Comparison of ENCODE assay signal across 1 cellular context in the genomic region with DNA sequence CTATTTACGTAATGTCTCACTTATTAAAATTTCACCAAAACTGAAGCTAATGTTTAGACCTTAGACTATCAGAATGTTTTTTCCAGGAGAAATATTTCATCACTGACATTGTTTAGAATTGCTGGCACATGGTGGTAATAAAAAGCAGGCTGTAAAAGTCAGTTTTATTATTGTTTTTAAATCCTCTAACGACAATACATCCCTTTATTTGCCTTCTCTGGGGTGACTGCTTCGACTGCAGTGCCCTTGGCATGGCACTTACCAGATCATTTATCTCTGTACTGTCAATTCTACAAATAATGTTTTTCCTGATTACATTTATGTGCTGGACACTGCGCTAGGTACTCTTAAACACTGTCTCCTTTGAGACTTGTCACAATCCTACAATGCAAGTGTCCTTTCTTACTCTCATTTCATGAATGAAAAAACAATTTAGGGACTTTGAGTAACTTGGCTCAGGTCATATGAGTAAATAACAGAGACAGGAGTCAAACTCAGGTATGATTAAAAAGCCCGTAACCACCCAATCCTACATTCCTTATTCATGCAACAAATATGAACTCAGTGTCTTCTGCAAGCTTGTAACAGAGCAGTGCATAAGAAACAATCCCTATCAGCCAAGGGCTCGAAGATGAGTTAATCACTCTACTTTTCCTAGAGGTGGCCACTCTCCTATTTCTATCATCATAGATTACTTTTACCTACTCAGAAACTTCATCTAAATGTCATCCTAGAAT.
A peak's percentile ranks its signal among the peaks of the same experiment; 100 is the strongest.
TF ChIP-seq lines count a peak whose summit lies in the region.

No MANE protein-coding gene starts in this region.

TF ChIP-seq in HEK293, 187 proteins besides CTCF, POLR2A, EP300 and RAD21 (continued from another document and continues in another):
- TF ChIP-seq, protein P1, sequence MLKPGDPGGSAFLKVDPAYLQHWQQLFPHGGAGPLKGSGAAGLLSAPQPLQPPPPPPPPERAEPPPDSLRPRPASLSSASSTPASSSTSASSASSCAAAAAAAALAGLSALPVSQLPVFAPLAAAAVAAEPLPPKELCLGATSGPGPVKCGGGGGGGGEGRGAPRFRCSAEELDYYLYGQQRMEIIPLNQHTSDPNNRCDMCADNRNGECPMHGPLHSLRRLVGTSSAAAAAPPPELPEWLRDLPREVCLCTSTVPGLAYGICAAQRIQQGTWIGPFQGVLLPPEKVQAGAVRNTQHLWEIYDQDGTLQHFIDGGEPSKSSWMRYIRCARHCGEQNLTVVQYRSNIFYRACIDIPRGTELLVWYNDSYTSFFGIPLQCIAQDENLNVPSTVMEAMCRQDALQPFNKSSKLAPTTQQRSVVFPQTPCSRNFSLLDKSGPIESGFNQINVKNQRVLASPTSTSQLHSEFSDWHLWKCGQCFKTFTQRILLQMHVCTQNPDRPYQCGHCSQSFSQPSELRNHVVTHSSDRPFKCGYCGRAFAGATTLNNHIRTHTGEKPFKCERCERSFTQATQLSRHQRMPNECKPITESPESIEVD (tag by site-specific recombination; IDR thresholded peaks at IDR 0.05): peak; percentile 98
- no peak for TF ChIP-seq ZNF791 (tag by site-specific recombination; IDR thresholded peaks at IDR 0.05)
- no peak for TF ChIP-seq ZNF585B (tag by site-specific recombination; IDR thresholded peaks at IDR 0.05)
- TF ChIP-seq, protein P2, sequence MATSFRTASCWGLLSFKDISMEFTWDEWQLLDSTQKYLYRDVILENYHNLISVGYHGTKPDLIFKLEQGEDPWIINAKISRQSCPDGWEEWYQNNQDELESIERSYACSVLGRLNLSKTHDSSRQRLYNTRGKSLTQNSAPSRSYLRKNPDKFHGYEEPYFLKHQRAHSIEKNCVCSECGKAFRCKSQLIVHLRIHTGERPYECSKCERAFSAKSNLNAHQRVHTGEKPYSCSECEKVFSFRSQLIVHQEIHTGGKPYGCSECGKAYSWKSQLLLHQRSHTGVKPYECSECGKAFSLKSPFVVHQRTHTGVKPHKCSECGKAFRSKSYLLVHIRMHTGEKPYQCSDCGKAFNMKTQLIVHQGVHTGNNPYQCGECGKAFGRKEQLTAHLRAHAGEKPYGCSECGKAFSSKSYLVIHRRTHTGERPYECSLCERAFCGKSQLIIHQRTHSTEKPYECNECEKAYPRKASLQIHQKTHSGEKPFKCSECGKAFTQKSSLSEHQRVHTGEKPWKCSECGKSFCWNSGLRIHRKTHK (tag by site-specific recombination; IDR thresholded peaks at IDR 0.05): no peak
- TF ChIP-seq ZNF843 (tag by site-specific recombination; IDR thresholded peaks at IDR 0.05): peak; percentile 97
- 0 out of 2 replicates have a peak, but pooled peaks have one; percentile 19 for TF ChIP-seq ZNF335 (tag by site-specific recombination; conservative IDR thresholded peaks at IDR 0.05)
- TF ChIP-seq ZNF366 (tag by site-specific recombination; conservative IDR thresholded peaks at IDR 0.05): no peak
- TF ChIP-seq, protein P3, sequence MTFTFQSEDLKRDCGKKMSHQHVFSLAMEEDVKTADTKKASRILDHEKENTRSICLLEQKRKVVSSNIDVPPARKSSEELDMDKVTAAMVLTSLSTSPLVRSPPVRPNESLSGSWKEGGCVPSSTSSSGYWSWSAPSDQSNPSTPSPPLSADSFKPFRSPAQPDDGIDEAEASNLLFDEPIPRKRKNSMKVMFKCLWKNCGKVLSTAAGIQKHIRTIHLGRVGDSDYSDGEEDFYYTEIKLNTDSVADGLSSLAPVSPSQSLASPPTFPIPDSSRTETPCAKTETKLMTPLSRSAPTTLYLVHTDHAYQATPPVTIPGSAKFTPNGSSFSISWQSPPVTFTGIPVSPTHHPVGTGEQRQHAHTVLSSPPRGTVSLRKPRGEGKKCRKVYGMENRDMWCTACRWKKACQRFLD (tag by site-specific recombination; IDR thresholded peaks at IDR 0.05): no peak
- no peak; the same call in 1 of the 2 replicates for TF ChIP-seq OVOL3 (tag by site-specific recombination; IDR thresholded peaks at IDR 0.05)
- TF ChIP-seq, protein P4, sequence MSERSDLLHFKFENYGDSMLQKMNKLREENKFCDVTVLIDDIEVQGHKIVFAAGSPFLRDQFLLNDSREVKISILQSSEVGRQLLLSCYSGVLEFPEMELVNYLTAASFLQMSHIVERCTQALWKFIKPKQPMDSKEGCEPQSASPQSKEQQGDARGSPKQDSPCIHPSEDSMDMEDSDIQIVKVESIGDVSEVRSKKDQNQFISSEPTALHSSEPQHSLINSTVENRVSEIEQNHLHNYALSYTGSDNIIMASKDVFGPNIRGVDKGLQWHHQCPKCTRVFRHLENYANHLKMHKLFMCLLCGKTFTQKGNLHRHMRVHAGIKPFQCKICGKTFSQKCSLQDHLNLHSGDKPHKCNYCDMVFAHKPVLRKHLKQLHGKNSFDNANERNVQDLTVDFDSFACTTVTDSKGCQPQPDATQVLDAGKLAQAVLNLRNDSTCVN (tag by site-specific recombination; optimal IDR thresholded peaks at IDR 0.05): no peak
- TF ChIP-seq, protein P5, sequence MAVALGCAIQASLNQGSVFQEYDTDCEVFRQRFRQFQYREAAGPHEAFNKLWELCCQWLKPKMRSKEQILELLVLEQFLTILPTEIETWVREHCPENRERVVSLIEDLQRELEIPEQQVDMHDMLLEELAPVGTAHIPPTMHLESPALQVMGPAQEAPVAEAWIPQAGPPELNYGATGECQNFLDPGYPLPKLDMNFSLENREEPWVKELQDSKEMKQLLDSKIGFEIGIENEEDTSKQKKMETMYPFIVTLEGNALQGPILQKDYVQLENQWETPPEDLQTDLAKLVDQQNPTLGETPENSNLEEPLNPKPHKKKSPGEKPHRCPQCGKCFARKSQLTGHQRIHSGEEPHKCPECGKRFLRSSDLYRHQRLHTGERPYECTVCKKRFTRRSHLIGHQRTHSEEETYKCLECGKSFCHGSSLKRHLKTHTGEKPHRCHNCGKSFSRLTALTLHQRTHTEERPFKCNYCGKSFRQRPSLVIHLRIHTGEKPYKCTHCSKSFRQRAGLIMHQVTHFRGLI (tag by site-specific recombination; IDR thresholded peaks at IDR 0.05): no peak
- no peak for TF ChIP-seq ZNF146 (tag by site-specific recombination; IDR thresholded peaks at IDR 0.05)
- TF ChIP-seq ZNF426 (tag by site-specific recombination; IDR thresholded peaks at IDR 0.05): no peak; the same call in 1 of the 2 replicates
- no peak for TF ChIP-seq ZNF169 (tag by site-specific recombination; IDR thresholded peaks at IDR 0.05)
- TF ChIP-seq, protein P6, sequence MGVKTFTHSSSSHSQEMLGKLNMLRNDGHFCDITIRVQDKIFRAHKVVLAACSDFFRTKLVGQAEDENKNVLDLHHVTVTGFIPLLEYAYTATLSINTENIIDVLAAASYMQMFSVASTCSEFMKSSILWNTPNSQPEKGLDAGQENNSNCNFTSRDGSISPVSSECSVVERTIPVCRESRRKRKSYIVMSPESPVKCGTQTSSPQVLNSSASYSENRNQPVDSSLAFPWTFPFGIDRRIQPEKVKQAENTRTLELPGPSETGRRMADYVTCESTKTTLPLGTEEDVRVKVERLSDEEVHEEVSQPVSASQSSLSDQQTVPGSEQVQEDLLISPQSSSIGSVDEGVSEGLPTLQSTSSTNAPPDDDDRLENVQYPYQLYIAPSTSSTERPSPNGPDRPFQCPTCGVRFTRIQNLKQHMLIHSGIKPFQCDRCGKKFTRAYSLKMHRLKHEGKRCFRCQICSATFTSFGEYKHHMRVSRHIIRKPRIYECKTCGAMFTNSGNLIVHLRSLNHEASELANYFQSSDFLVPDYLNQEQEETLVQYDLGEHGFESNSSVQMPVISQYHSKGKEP (tag by site-specific recombination; IDR thresholded peaks at IDR 0.05): peak; percentile 68; the same call in 1 of the 2 replicates
- TF ChIP-seq ZNF510 (tag by site-specific recombination; IDR thresholded peaks at IDR 0.05; ENCODE audit: insufficient replicate concordance): no peak
- TF ChIP-seq GFI1B (tag by site-specific recombination; IDR thresholded peaks at IDR 0.05): 0 out of 2 replicates have a peak, but pooled peaks have one; percentile 15
- TF ChIP-seq ZNF391 (tag by site-specific recombination; IDR thresholded peaks at IDR 0.05; ENCODE audit: borderline replicate concordance, low read depth): no peak
- no peak for TF ChIP-seq RBAK (tag by site-specific recombination; IDR thresholded peaks at IDR 0.05)
- TF ChIP-seq ZNF664 (tag by site-specific recombination; IDR thresholded peaks at IDR 0.05): peak; percentile 35; the same call in 1 of the 2 replicates
- TF ChIP-seq ZNF501 (tag by site-specific recombination; IDR thresholded peaks at IDR 0.05): no peak
- peak; percentile 21; the same call in 1 of the 2 replicates for TF ChIP-seq MZF1 (tag by site-specific recombination; IDR thresholded peaks at IDR 0.05; ENCODE audit: borderline replicate concordance)
- no peak for TF ChIP-seq ZNF776 (tag by site-specific recombination; IDR thresholded peaks at IDR 0.05; ENCODE audit: borderline replicate concordance)
- TF ChIP-seq, protein P7, sequence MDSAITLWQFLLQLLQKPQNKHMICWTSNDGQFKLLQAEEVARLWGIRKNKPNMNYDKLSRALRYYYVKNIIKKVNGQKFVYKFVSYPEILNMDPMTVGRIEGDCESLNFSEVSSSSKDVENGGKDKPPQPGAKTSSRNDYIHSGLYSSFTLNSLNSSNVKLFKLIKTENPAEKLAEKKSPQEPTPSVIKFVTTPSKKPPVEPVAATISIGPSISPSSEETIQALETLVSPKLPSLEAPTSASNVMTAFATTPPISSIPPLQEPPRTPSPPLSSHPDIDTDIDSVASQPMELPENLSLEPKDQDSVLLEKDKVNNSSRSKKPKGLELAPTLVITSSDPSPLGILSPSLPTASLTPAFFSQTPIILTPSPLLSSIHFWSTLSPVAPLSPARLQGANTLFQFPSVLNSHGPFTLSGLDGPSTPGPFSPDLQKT (IDR thresholded peaks at IDR 0.05; ENCODE audit: borderline replicate concordance, low read depth, low read length): no peak
- TF ChIP-seq OSR2 (tag by site-specific recombination; IDR thresholded peaks at IDR 0.05): peak; percentile 51; the same call in 1 of the 2 replicates
- TF ChIP-seq PRDM1 (tag by site-specific recombination; IDR thresholded peaks at IDR 0.05): peak; percentile 26; the same call in 1 of the 2 replicates
- no peak for TF ChIP-seq KLF16 (tag by site-specific recombination; IDR thresholded peaks at IDR 0.05)
- no peak for TF ChIP-seq ZNF76 (tag by site-specific recombination; IDR thresholded peaks at IDR 0.05; ENCODE audit: borderline replicate concordance, low read depth)
- TF ChIP-seq ZNF530 (tag by site-specific recombination; IDR thresholded peaks at IDR 0.05; ENCODE audit: low read depth): no peak
- TF ChIP-seq ZNF416 (tag by site-specific recombination; IDR thresholded peaks at IDR 0.05): no peak
- TF ChIP-seq ZNF747 (tag by site-specific recombination; IDR thresholded peaks at IDR 0.05): no peak
- TF ChIP-seq ZNF266 (tag by site-specific recombination; IDR thresholded peaks at IDR 0.05; ENCODE audit: low read depth): no peak
- TF ChIP-seq ZNF785 (tag by site-specific recombination; IDR thresholded peaks at IDR 0.05): no peak
- TF ChIP-seq, protein P8, sequence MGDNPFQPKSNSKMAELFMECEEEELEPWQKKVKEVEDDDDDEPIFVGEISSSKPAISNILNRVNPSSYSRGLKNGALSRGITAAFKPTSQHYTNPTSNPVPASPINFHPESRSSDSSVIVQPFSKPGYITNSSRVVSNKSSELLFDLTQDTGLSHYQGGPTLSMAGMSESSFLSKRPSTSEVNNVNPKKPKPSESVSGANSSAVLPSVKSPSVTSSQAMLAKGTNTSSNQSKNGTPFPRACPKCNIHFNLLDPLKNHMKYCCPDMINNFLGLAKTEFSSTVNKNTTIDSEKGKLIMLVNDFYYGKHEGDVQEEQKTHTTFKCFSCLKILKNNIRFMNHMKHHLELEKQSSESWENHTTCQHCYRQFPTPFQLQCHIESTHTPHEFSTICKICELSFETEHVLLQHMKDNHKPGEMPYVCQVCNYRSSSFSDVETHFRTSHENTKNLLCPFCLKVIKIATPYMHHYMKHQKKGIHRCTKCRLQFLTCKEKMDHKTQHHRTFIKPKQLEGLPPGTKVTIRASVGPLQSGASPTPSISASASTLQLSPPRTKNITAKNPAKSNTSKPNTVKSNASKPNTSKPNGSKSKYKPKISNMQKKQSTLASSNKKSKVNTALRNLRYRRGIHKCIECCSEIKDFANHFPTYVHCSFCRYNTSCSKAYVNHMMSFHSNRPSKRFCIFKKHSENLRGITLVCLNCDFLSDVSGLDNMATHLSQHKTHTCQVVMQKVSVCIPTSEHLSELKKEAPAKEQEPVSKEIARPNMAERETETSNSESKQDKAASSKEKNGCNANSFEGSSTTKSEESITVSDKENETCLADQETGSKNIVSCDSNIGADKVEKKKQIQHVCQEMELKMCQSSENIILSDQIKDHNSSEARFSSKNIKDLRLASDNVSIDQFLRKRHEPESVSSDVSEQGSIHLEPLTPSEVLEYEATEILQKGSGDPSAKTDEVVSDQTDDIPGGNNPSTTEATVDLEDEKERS (tag by site-specific recombination; IDR thresholded peaks at IDR 0.05): no peak
- TF ChIP-seq ZNF654 (tag by site-specific recombination; IDR thresholded peaks at IDR 0.05; ENCODE audit: low read depth): no peak
- no peak for TF ChIP-seq ZNF548 (tag by site-specific recombination; IDR thresholded peaks at IDR 0.05)
- TF ChIP-seq ZEB2 (tag by site-specific recombination; IDR thresholded peaks at IDR 0.05): peak; percentile 72
- no peak for TF ChIP-seq ZNF350 (tag by site-specific recombination; IDR thresholded peaks at IDR 0.05)
- 0 out of 2 replicates have a peak, but pooled peaks have one; percentile 23 for TF ChIP-seq ZNF596 (tag by site-specific recombination; IDR thresholded peaks at IDR 0.05)
- TF ChIP-seq, protein P9, sequence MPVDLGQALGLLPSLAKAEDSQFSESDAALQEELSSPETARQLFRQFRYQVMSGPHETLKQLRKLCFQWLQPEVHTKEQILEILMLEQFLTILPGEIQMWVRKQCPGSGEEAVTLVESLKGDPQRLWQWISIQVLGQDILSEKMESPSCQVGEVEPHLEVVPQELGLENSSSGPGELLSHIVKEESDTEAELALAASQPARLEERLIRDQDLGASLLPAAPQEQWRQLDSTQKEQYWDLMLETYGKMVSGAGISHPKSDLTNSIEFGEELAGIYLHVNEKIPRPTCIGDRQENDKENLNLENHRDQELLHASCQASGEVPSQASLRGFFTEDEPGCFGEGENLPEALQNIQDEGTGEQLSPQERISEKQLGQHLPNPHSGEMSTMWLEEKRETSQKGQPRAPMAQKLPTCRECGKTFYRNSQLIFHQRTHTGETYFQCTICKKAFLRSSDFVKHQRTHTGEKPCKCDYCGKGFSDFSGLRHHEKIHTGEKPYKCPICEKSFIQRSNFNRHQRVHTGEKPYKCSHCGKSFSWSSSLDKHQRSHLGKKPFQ (tag by site-specific recombination; IDR thresholded peaks at IDR 0.05): 0 out of 2 replicates have a peak, but pooled peaks have one; percentile 46
- TF ChIP-seq, protein P10, sequence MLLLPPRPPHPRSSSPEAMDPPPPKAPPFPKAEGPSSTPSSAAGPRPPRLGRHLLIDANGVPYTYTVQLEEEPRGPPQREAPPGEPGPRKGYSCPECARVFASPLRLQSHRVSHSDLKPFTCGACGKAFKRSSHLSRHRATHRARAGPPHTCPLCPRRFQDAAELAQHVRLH (tag by site-specific recombination; IDR thresholded peaks at IDR 0.05): 0 out of 2 replicates have a peak, but pooled peaks have one; percentile 50
- TF ChIP-seq ZBTB1 (tag by site-specific recombination; IDR thresholded peaks at IDR 0.05): no peak
- no peak for TF ChIP-seq ZFP41 (tag by site-specific recombination; IDR thresholded peaks at IDR 0.05; ENCODE audit: borderline replicate concordance)
- no peak for TF ChIP-seq ZNF558 (tag by site-specific recombination; IDR thresholded peaks at IDR 0.05)
- TF ChIP-seq ZNF560 (tag by site-specific recombination; IDR thresholded peaks at IDR 0.05; ENCODE audit: borderline replicate concordance): no peak
- no peak for TF ChIP-seq ZNF223 (tag by site-specific recombination; IDR thresholded peaks at IDR 0.05)
